1 cellular context compared by ENCODE assay signal in genomic region chr1:26771643-26772321, GRCh38.
TF ChIP-seq lines count a peak whose summit lies in the region.

No MANE protein-coding gene starts in this region.

TF ChIP-seq in K562, 482 proteins besides CTCF, POLR2A, EP300 and RAD21 (continued from another document and continues in another):
- TF ChIP-seq ATF6 (CRISPR knock-in tag; IDR thresholded peaks at IDR 0.05): 0 out of 2 replicates have a peak, but pooled peaks have one; percentile 34
- TF ChIP-seq MTA3 (IDR thresholded peaks at IDR 0.05; ENCODE audit: borderline replicate concordance): peak; percentile 66; the same call in 1 of the 2 replicates
- TF ChIP-seq CREB3 (tag; conservative IDR thresholded peaks at IDR 0.05; ENCODE audit: low read depth): 0 out of 2 replicates have a peak, but pooled peaks have one; percentile 36
- no peak for TF ChIP-seq ZNF165 (CRISPR knock-in tag; IDR thresholded peaks at IDR 0.05; ENCODE audit: borderline replicate concordance)
- TF ChIP-seq ARID3A (IDR thresholded peaks at IDR 0.05; ENCODE audit: borderline replicate concordance, low read depth, low read length): no peak
- no peak for TF ChIP-seq BRD9 (IDR thresholded peaks at IDR 0.05; ENCODE audit: low read depth, partially characterized antibody)
- no peak for TF ChIP-seq ZNF134 (CRISPR knock-in tag; conservative IDR thresholded peaks at IDR 0.05)
- peak; percentile 74 for TF ChIP-seq SOX6 (IDR thresholded peaks at IDR 0.05)
- no peak; a peak in 1 of 4 replicates for TF ChIP-seq MLLT1 (IDR thresholded peaks at IDR 0.05)
- TF ChIP-seq ATF4 (CRISPR knock-in tag; IDR thresholded peaks at IDR 0.05): peak; percentile 15; the same call in 1 of the 2 replicates
- peak; percentile 89 for TF ChIP-seq FOXJ2 (tag; IDR thresholded peaks at IDR 0.05)
- no peak for TF ChIP-seq SAFB2 (IDR thresholded peaks at IDR 0.05; ENCODE audit: borderline replicate concordance, low read depth, low read length, severe bottlenecking)
- TF ChIP-seq SMAD1 (IDR thresholded peaks at IDR 0.05; ENCODE audit: low read depth, low read length, partially characterized antibody): no peak
- TF ChIP-seq ZBTB26 (CRISPR knock-in tag; IDR thresholded peaks at IDR 0.05): 0 out of 2 replicates have a peak, but pooled peaks have one; percentile 59
- TF ChIP-seq SPI1 (IDR thresholded peaks at IDR 0.05; ENCODE audit: borderline replicate concordance, low read depth, low read length): no peak
- TF ChIP-seq NCOA6 (IDR thresholded peaks at IDR 0.05): no peak
- no peak for TF ChIP-seq HNRNPK (IDR thresholded peaks at IDR 0.05; ENCODE audit: low read depth, low read length, poor library complexity, severe bottlenecking)
- TF ChIP-seq ZBTB11 (CRISPR knock-in tag; IDR thresholded peaks at IDR 0.05): peak in 1 of 3 experiments; percentile 75; a peak in 1 of 6 replicates
- no peak for TF ChIP-seq ZNF274 (IDR thresholded peaks at IDR 0.05; ENCODE audit: borderline replicate concordance, low read depth, low read length)
- TF ChIP-seq KLF10 (CRISPR knock-in tag; IDR thresholded peaks at IDR 0.05): no peak
- TF ChIP-seq DNMT1 (IDR thresholded peaks at IDR 0.05): no peak
- no peak for TF ChIP-seq THAP12 (CRISPR knock-in tag; IDR thresholded peaks at IDR 0.05)
- no peak for TF ChIP-seq TCFL5 (CRISPR knock-in tag; conservative IDR thresholded peaks at IDR 0.05)
- no peak for TF ChIP-seq IRF2 (CRISPR knock-in tag; IDR thresholded peaks at IDR 0.05)
- TF ChIP-seq ZNF146 (CRISPR knock-in tag; IDR thresholded peaks at IDR 0.05; ENCODE audit: unreplicated experiment): no peak
- peak; percentile 87 for TF ChIP-seq SMARCA4 (IDR thresholded peaks at IDR 0.05)
- no peak for TF ChIP-seq CHCHD3 (CRISPR knock-in tag; IDR thresholded peaks at IDR 0.05)
- no peak for TF ChIP-seq ZFP91 (CRISPR knock-in tag; IDR thresholded peaks at IDR 0.05)
- TF ChIP-seq SP1 (CRISPR knock-in tag; IDR thresholded peaks at IDR 0.05): no peak
- no peak for TF ChIP-seq BMI1 (IDR thresholded peaks at IDR 0.05; ENCODE audit: low read length)
- TF ChIP-seq MAFG (tag; conservative IDR thresholded peaks at IDR 0.05): peak; percentile 60
- TF ChIP-seq GABPB1 (CRISPR knock-in tag; IDR thresholded peaks at IDR 0.05): no peak
- TF ChIP-seq XRCC3 (IDR thresholded peaks at IDR 0.05): no peak
- TF ChIP-seq NFRKB (IDR thresholded peaks at IDR 0.05; ENCODE audit: low read depth): no peak
- no peak for TF ChIP-seq GATAD2B (IDR thresholded peaks at IDR 0.05; ENCODE audit: borderline replicate concordance)
- TF ChIP-seq FOXK2 (conservative IDR thresholded peaks at IDR 0.05 in 1 of 2, IDR thresholded peaks at IDR 0.05 in 1 of 2; ENCODE audit: low read depth in 2 of 2): peak; percentile 97 to 99
- peak; percentile 90 for TF ChIP-seq SMARCE1 (IDR thresholded peaks at IDR 0.05)
- no peak for TF ChIP-seq ZNF668 (CRISPR knock-in tag; IDR thresholded peaks at IDR 0.05)
- TF ChIP-seq MYNN (IDR thresholded peaks at IDR 0.05): peak; percentile 93
- no peak for TF ChIP-seq MYNN (CRISPR knock-in tag; IDR thresholded peaks at IDR 0.05)
- no peak for TF ChIP-seq ELK3 (CRISPR knock-in tag; IDR thresholded peaks at IDR 0.05)
- peak; percentile 63 for TF ChIP-seq EP400 (IDR thresholded peaks at IDR 0.05)
- no peak; the same call in 1 of the 2 replicates for TF ChIP-seq SUPT5H (IDR thresholded peaks at IDR 0.05)
- no peak for TF ChIP-seq ZNF436 (CRISPR knock-in tag; IDR thresholded peaks at IDR 0.05)
- no peak for TF ChIP-seq IRF1 (CRISPR knock-in tag; IDR thresholded peaks at IDR 0.05; ENCODE audit: borderline replicate concordance)
- peak; percentile 81 for TF ChIP-seq MYC (IDR thresholded peaks at IDR 0.05; ENCODE audit: low read depth, low read length)
- TF ChIP-seq MYC (CRISPR knock-in tag; IDR thresholded peaks at IDR 0.05; ENCODE audit: borderline replicate concordance, low read depth): no peak
- no peak for TF ChIP-seq ZNF740 (CRISPR knock-in tag; IDR thresholded peaks at IDR 0.05)
- TF ChIP-seq ZNF740 (tag; IDR thresholded peaks at IDR 0.05): no peak
